8 cellular contexts compared by ENCODE assay signal in the genomic region with DNA sequence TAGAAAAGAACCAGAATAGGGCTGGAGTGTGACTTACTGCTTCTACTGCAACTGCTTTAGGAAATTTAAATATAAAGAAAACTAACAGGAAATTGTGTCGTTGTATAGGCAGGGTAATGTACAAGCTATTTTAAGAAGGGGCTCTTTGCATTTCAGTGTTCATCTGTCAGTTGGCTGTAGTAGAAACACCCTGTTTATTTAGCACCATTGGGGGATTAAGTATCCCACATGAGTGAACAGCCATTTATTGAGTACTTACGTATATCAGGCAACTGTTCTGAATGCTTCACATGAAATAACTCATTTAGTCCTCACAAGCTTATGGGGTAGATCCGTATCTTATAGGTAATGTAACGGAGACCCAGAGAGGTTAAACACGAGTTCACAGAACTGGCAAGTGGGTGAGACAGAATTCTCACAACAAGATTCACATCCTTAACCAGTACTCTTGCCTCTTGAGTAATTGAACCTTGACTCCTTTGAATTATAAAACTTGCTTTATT. TPM values are rescaled to one million over a fixed set of nuclear protein-coding genes. Genes with fewer than 3 reads are reported as not detected.
DNase-seq lines count a peak whose midpoint lies in the region; ATAC-seq and TF ChIP-seq lines count a peak whose summit lies in the region.

No MANE protein-coding gene starts in this region.

- peaks cover 77% of the 10 kb centered on the region for H3K4me1 ChIP-seq in CD4-positive, CD25-positive, alpha-beta regulatory T cell (ENCODE audit: control insufficient read depth, insufficient read depth, low read length, poor library complexity, severe bottlenecking)

- peak; percentile 60 to 65 for ATAC-seq in CD4-positive, CD25-positive, alpha-beta regulatory T cell (ENCODE audit: low read depth in 2 of 2)
- peak; percentile 51 for ATAC-seq in GM19035 (IDR thresholded peaks at IDR 0.05; ENCODE audit: unreplicated experiment)
- ATAC-seq in HG03060 (IDR thresholded peaks at IDR 0.05; ENCODE audit: low read depth, unreplicated experiment), result peak; percentile 31
- peak; percentile 77 to 79 for ATAC-seq in activated naive CD4-positive, alpha-beta T cell treated with anti-CD3 and anti-CD28 coated beads, Interleukin-2, amount 50 U/mL, for 72 hours
- no peak for ATAC-seq in omental fat pad (ENCODE audit: low FRiP score)

- H3K27me3 Mint-ChIP-seq in CD4-positive, CD25-positive, alpha-beta regulatory T cell, result no peaks in the 10 kb centered on the region

- TF ChIP-seq CTCF in omental fat pad (IDR thresholded peaks at IDR 0.05), result no peak

- intact Hi-C loops in head of caudate nucleus (cut with DNase I), result no loop called here

- H3K27me3 ChIP-seq in CD4-positive, CD25-positive, alpha-beta regulatory T cell (ENCODE audit: control insufficient read depth, insufficient read depth, low read length), result no peaks in the 10 kb centered on the region

- peak overlapping the region; percentile 81 to 94 (median 83) for H3K4me3 Mint-ChIP-seq in CD4-positive, CD25-positive, alpha-beta regulatory T cell

- peak overlapping the region; percentile 93 for H3K27ac ChIP-seq in CD4-positive, CD25-positive, alpha-beta regulatory T cell (ENCODE audit: insufficient read depth, low read length, poor library complexity, severe bottlenecking)

- DNase-seq in CD4-positive, CD25-positive, alpha-beta regulatory T cell, result peak in 2 of 3 donors; percentile 57 to 81
- no peak for DNase-seq in activated naive CD4-positive, alpha-beta T cell treated with anti-CD3 and anti-CD28 coated beads, Interleukin-2, amount 50 U/mL, for 72 hours (ENCODE audit: low spot score in 2 of 2)
- DNase-seq in KG1 (lab: John Stamatoyannopoulos, UW) (no peak), omental fat pad (ENCODE audit: low spot score) (no peak), head of caudate nucleus (no peak)
- DNase-seq in activated effector memory CD4-positive, alpha-beta T cell treated with anti-CD3 and anti-CD28 coated beads, Interleukin-2, amount 50 U/mL, for 16 hours, result no peak

- no peaks in the 10 kb centered on the region for H3K9me3 ChIP-seq in CD4-positive, CD25-positive, alpha-beta regulatory T cell (ENCODE audit: control insufficient read depth in 2 of 2, low read length in 2 of 2)

- H3K4me3 ChIP-seq in CD4-positive, CD25-positive, alpha-beta regulatory T cell (ENCODE audit: low read depth, low read length), result peak overlapping the region; percentile 81

- peaks cover 32 to 91% (median 80%) of the 10 kb centered on the region in 4 donors for H3K4me1 Mint-ChIP-seq in CD4-positive, CD25-positive, alpha-beta regulatory T cell

- no peaks in the 10 kb centered on the region for H3K9me3 Mint-ChIP-seq in CD4-positive, CD25-positive, alpha-beta regulatory T cell
- H3K9me3 Mint-ChIP-seq in activated naive CD4-positive, alpha-beta T cell treated with anti-CD3 and anti-CD28 coated beads, Interleukin-2, amount 50 U/mL, for 72 hours, result no peaks in the 10 kb centered on the region

- H3K36me3 ChIP-seq in CD4-positive, CD25-positive, alpha-beta regulatory T cell (ENCODE audit: control insufficient read depth, insufficient read depth, low read length), result no peaks in the 10 kb centered on the region

- peak overlapping the region; percentile 95 to 98 (median 96) for H3K27ac Mint-ChIP-seq in CD4-positive, CD25-positive, alpha-beta regulatory T cell
- H3K27ac Mint-ChIP-seq in activated naive CD4-positive, alpha-beta T cell treated with anti-CD3 and anti-CD28 coated beads, Interleukin-2, amount 50 U/mL, for 72 hours, result peak overlapping the region; percentile 80 to 94

- H3K36me3 Mint-ChIP-seq in CD4-positive, CD25-positive, alpha-beta regulatory T cell, result no peaks in the 10 kb centered on the region
- peaks cover 0 to 4% of the 10 kb centered on the region in 2 donors for H3K36me3 Mint-ChIP-seq in activated naive CD4-positive, alpha-beta T cell treated with anti-CD3 and anti-CD28 coated beads, Interleukin-2, amount 50 U/mL, for 72 hours

RNA-seq across cellular contexts. Expression of a gene that starts 23.9 kb away (rescaled TPM):
- total RNA-seq in CD4-positive, CD25-positive, alpha-beta regulatory T cell, result 83.4 TPM
- polyA plus RNA-seq in CD4-positive, CD25-positive, alpha-beta regulatory T cell, result 10 to 100 TPM; 20.2 to 30.5 (median 22.9) TPM
- 10 to 100 TPM; 43.0 to 49.1 TPM for total RNA-seq in activated naive CD4-positive, alpha-beta T cell treated with anti-CD3 and anti-CD28 coated beads, Interleukin-2, amount 50 U/mL, for 72 hours
- 10 to 100 TPM; 16.9 to 29.5 (median 22.4) TPM for total RNA-seq in omental fat pad

Comparison
In these comparisons a context has a peak if more than half of its experiments do, and no peak if none do; other contexts are left out.
1. DNase-seq: peak in CD4-positive, CD25-positive, alpha-beta regulatory T cell (2 of 3); none in activated naive CD4-positive, alpha-beta T cell treated with anti-CD3 and anti-CD28 coated beads, Interleukin-2, amount 50 U/mL, for 72 hours (0 of 2), KG1 (single experiment), omental fat pad (single experiment), activated effector memory CD4-positive, alpha-beta T cell treated with anti-CD3 and anti-CD28 coated beads, Interleukin-2, amount 50 U/mL, for 16 hours (single experiment) and head of caudate nucleus (0 of 42).